ENCODE assay signal across 1 cellular context in genomic region chr11:72642815-72643511, GRCh38.
TF ChIP-seq lines count a peak whose summit lies in the region.

No MANE protein-coding gene starts in this region.

TF ChIP-seq in HepG2, 621 proteins besides CTCF, POLR2A, EP300 and RAD21 (continued from another document and continues in another):
- peak; percentile 49; the same call in 1 of the 2 replicates for TF ChIP-seq HOXA3 (CRISPR knock-in tag; IDR thresholded peaks at IDR 0.05)
- TF ChIP-seq ELF3 (CRISPR knock-in tag; IDR thresholded peaks at IDR 0.05), result no peak
- TF ChIP-seq ZSCAN31 (CRISPR knock-in tag; IDR thresholded peaks at IDR 0.05; ENCODE audit: low read depth), result no peak
- no peak for TF ChIP-seq ZNF20 (CRISPR knock-in tag; IDR thresholded peaks at IDR 0.05)
- TF ChIP-seq KLF6 (CRISPR knock-in tag; IDR thresholded peaks at IDR 0.05), result no peak
- no peak for TF ChIP-seq BCLAF1 (IDR thresholded peaks at IDR 0.05)
- TF ChIP-seq ZNF318 (CRISPR knock-in tag; IDR thresholded peaks at IDR 0.05), result no peak
- TF ChIP-seq MAX (IDR thresholded peaks at IDR 0.05), result peak; percentile 57
- TF ChIP-seq ZBTB38 (CRISPR knock-in tag; IDR thresholded peaks at IDR 0.05), result 0 out of 2 replicates have a peak, but pooled peaks have one; percentile 36
- TF ChIP-seq ZNF292 (CRISPR knock-in tag; IDR thresholded peaks at IDR 0.05; ENCODE audit: borderline replicate concordance, low read depth), result no peak
- TF ChIP-seq MIXL1 (CRISPR knock-in tag; IDR thresholded peaks at IDR 0.05), result no peak
- no peak for TF ChIP-seq GTF3A (CRISPR knock-in tag; conservative IDR thresholded peaks at IDR 0.05)
- TF ChIP-seq ZNF841 (CRISPR knock-in tag; IDR thresholded peaks at IDR 0.05; ENCODE audit: borderline replicate concordance), result no peak
- TF ChIP-seq ZNF619 (CRISPR knock-in tag; IDR thresholded peaks at IDR 0.05), result no peak
- no peak for TF ChIP-seq HNF1A (IDR thresholded peaks at IDR 0.05; ENCODE audit: low read depth)
- TF ChIP-seq HNF1A (CRISPR knock-in tag; IDR thresholded peaks at IDR 0.05; ENCODE audit: borderline replicate concordance), result no peak
- no peak for TF ChIP-seq NAIF1 (CRISPR knock-in tag; IDR thresholded peaks at IDR 0.05; ENCODE audit: borderline replicate concordance)
- no peak for TF ChIP-seq ZKSCAN8 (CRISPR knock-in tag; IDR thresholded peaks at IDR 0.05; ENCODE audit: borderline replicate concordance)
- TF ChIP-seq BCL6 (CRISPR knock-in tag; IDR thresholded peaks at IDR 0.05), result no peak
- TF ChIP-seq PHF5A (CRISPR knock-in tag; IDR thresholded peaks at IDR 0.05; ENCODE audit: low read depth, unreplicated experiment), result no peak
- TF ChIP-seq ZNF18 (CRISPR knock-in tag; IDR thresholded peaks at IDR 0.05; ENCODE audit: insufficient replicate concordance), result no peak
- peak; percentile 46 to 55; a peak in 2 of 4 replicates for TF ChIP-seq HMGXB4 (CRISPR knock-in tag; IDR thresholded peaks at IDR 0.05; ENCODE audit: borderline replicate concordance in 1 of 2, low read depth in 1 of 2)
- no peak for TF ChIP-seq ZNF484 (CRISPR knock-in tag; IDR thresholded peaks at IDR 0.05; ENCODE audit: borderline replicate concordance, low read depth)
- no peak for TF ChIP-seq PCBP2 (optimal IDR thresholded peaks at IDR 0.05; ENCODE audit: low read depth, low read length, poor library complexity, severe bottlenecking)
- peak; percentile 75 for TF ChIP-seq BCL3 (CRISPR knock-in tag; IDR thresholded peaks at IDR 0.05)
- no peak for TF ChIP-seq ZNF562 (CRISPR knock-in tag; IDR thresholded peaks at IDR 0.05; ENCODE audit: borderline replicate concordance)
- no peak for TF ChIP-seq ZNF350 (CRISPR knock-in tag; IDR thresholded peaks at IDR 0.05; ENCODE audit: borderline replicate concordance, low read depth)
- 0 out of 2 replicates have a peak, but pooled peaks have one; percentile 32 for TF ChIP-seq TARDBP (CRISPR knock-in tag; IDR thresholded peaks at IDR 0.05)
- TF ChIP-seq ZNF280B (CRISPR knock-in tag; IDR thresholded peaks at IDR 0.05; ENCODE audit: borderline replicate concordance), result no peak
- TF ChIP-seq FOXP4 (CRISPR knock-in tag; IDR thresholded peaks at IDR 0.05), result no peak
- no peak for TF ChIP-seq ARNT2 (CRISPR knock-in tag; IDR thresholded peaks at IDR 0.05; ENCODE audit: low read depth)
- TF ChIP-seq HNRNPLL (IDR thresholded peaks at IDR 0.05; ENCODE audit: low read depth, low read length, poor library complexity, severe bottlenecking), result peak; percentile 44
